9 cellular contexts compared by ENCODE assay signal in the genomic region with DNA sequence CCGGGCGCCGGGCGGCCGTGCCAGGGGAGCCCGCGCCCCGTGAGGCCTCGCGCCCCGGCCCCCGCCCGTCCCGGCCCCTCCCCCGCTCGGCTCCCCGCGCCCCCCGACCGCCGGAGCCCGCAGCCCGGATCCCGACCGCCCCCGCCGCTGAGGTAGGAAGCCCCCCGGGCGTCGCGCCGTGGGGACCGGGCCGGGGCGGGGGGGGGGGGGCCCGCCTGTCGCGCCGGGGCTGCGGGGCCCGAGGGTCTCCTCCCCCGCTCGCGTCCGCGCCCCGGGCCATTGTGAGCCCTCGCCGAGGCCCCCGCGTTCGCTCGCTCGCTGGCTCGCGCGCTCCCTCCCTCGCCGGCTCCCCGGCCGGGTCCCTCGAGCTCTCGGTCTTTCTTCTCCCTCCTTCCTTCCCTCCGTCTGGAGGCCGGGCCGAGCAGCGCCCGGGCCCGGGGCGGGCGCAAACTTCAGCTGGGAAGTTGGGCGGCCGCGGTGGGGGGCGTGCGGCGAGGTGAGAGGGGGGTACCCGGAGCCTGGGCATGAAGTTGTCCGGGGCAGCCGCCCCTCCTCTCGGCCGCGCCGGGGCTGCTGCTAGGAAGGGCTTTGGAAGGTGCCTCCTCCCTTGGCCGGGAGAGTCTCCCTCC. TPM values are rescaled to one million over a fixed set of nuclear protein-coding genes. Genes with fewer than 3 reads are reported as not detected.
DNase-seq lines count a peak whose midpoint lies in the region; ATAC-seq, FAIRE-seq and TF ChIP-seq lines count a peak whose summit lies in the region.
"Had no signal": no experiment of that assay in that cellular context is flagged by ENCODE, and none has a peak within 500 bp of the region (broad histone marks: within the 10 kb centered on the region; RNA-seq: fewer than 3 reads in every experiment).

No MANE protein-coding gene starts in this region.

- TF ChIP-seq CTCF in adrenal gland (IDR thresholded peaks at IDR 0.05): no peak
- no peak for TF ChIP-seq CTCF in HepG2 (CRISPR knock-in tag; IDR thresholded peaks at IDR 0.05)

- no peaks in the 10 kb centered on the region for H3K9me3 ChIP-seq in adrenal gland (replicated peaks in 1 of 3)
- H3K9me3 ChIP-seq in HepG2 (ENCODE audit: low read length): no peaks in the 10 kb centered on the region

- H3K27me3 Mint-ChIP-seq in activated T-cell treated with anti-CD3 and anti-CD28 coated beads, Interleukin-2, amount 50 U/mL, for 24 hours: peaks cover 17% of the 10 kb centered on the region

- CTCF ChIA-PET in HepG2 (lab: Yijun Ruan, JAX; ENCODE audit: low intra/inter-chr PET ratio, low total read pairs): no interaction called here

- H3K27me3 ChIP-seq in adrenal gland (no peaks in the 10 kb centered on the region), HepG2 (ENCODE audit: control insufficient read depth in 1 of 2, insufficient read depth in 2 of 2, low read length in 2 of 2) (peaks cover 3 to 42% of the 10 kb centered on the region in 2 experiments; a peak in 4 of 5 replicates)

- no peak for FAIRE-seq in HepG2 (lab: Jason Lieb, UNC)
- FAIRE-seq: colon had no signal

- TF ChIP-seq EP300 in HepG2 (IDR thresholded peaks at IDR 0.05; ENCODE audit: low read depth in 2 of 2, low read length in 2 of 2): no peak
- TF ChIP-seq EP300 in HepG2 (CRISPR knock-in tag; IDR thresholded peaks at IDR 0.05; ENCODE audit: borderline replicate concordance): no peak

- ATAC-seq in HepG2: no peak

- H3K27ac ChIP-seq in adrenal gland (peak overlapping the region; percentile 52 to 97 (median 83)), HepG2 (ENCODE audit: extremely low read length, insufficient read depth, low read length) (no peak overlapping the region)

- POLR2A ChIA-PET in HepG2 (lab: Yijun Ruan, JAX): interaction anchor here (1.0 to 3.3 kb wide), 4 partner anchors 11 to 63 kb away, joined by 3 to 12 read pairs (median 8); a partner anchor contains a TSS

- in situ Hi-C loops in HepG2 (cut with HindIII; ENCODE audit: extremely low pct_ligation_motif_present, low pct_unique_long_range_greater_than_20kb): no loop called here

- 0 to 2% (median 1%) methylated on average over 1 to 75 of the region's 85 CpGs for WGBS in adrenal gland, 4 donors
- WGBS in HepG2 (ENCODE audit: low lambda C conversion rate): 0% methylated on average over 2 of the region's 85 CpGs

- no peak overlapping the region for H3K27ac Mint-ChIP-seq in activated T-cell treated with anti-CD3 and anti-CD28 coated beads, Interleukin-2, amount 50 U/mL, for 24 hours

- H3K4me1 ChIP-seq in adrenal gland (replicated peaks in 1 of 2) (peaks cover 53 to 55% of the 10 kb centered on the region in 2 donors), HepG2 (ENCODE audit: insufficient read depth, low read length) (peaks cover 83% of the 10 kb centered on the region)

- BruUV-seq in HepG2 (replicated peaks; lab: Mats Ljungman, UMichigan): no TSS peak

- H3K36me3 Mint-ChIP-seq in activated T-cell treated with anti-CD3 and anti-CD28 coated beads, Interleukin-2, amount 50 U/mL, for 24 hours (ENCODE audit: low read depth): no peaks in the 10 kb centered on the region

- intact Hi-C loops in adrenal gland (cut with DNase I) (no loop called here), HepG2 (cut with micrococcal nuclease; ENCODE audit: unreplicated experiment) (no loop called here)

- H3K4me3 ChIP-seq in adrenal gland (peak overlapping the region; percentile 51 to 95 (median 80)), HepG2 (replicated peaks in 1 of 3; ENCODE audit: insufficient read depth in 1 of 3, low read depth in 2 of 3, low read length in 3 of 3) (peak overlapping the region; percentile 49 to 69 (median 58); a peak in 5 of 6 replicates)

- TF ChIP-seq POLR2A in adrenal gland (IDR thresholded peaks at IDR 0.05) (no peak), HepG2 (IDR thresholded peaks at IDR 0.05; ENCODE audit: insufficient read depth in 1 of 2, low read depth in 2 of 2, low read length in 2 of 2) (no peak)

- peak overlapping the region; percentile 71 for H3K4me2 ChIP-seq in HepG2 (ENCODE audit: low read depth, low read length)

- no peak for TF ChIP-seq RAD21 in HepG2 (CRISPR knock-in tag; IDR thresholded peaks at IDR 0.05)

- DNase-seq in activated T-cell treated with anti-CD3 and anti-CD28 coated beads, Interleukin-2, amount 50 U/mL, for 24 hours: no peak
- DNase-seq in activated T-cell treated with anti-CD3 and anti-CD28 coated beads, Interleukin-2, amount 50 U/mL, for 1 hour: no peak
- DNase-seq in adrenal gland (no peak), HepG2 (ENCODE audit: low spot score) (no peak), ureter (ENCODE audit: low spot score) (peak; percentile 44), activated gamma-delta T cell treated with Interleukin-2 at 50 U/mL for 16 hours (no peak), T-helper 9 cell (no peak), cortex of kidney (lab: John Stamatoyannopoulos, UW) (no peak)

- peak overlapping the region; percentile 39 for H3K4me3 Mint-ChIP-seq in activated T-cell treated with anti-CD3 and anti-CD28 coated beads, Interleukin-2, amount 50 U/mL, for 24 hours

- H3K79me2 ChIP-seq in HepG2 (ENCODE audit: insufficient read depth, low read length): no peaks in the 10 kb centered on the region

- H3K9me3 Mint-ChIP-seq in activated T-cell treated with anti-CD3 and anti-CD28 coated beads, Interleukin-2, amount 50 U/mL, for 24 hours: no peaks in the 10 kb centered on the region

- peaks cover 18% of the 10 kb centered on the region for H3K4me1 Mint-ChIP-seq in activated T-cell treated with anti-CD3 and anti-CD28 coated beads, Interleukin-2, amount 50 U/mL, for 24 hours (ENCODE audit: low read depth)

- no peak overlapping the region for H3K9ac ChIP-seq in HepG2 (ENCODE audit: insufficient read depth, low read depth, low read length)

- H4K20me1 ChIP-seq in HepG2 (ENCODE audit: insufficient read depth, low read length): 0 out of 2 replicates have a peak, but pooled peaks cover 3% of the 10 kb centered on the region

- H3K36me3 ChIP-seq in adrenal gland (replicated peaks in 1 of 2) (no peaks in the 10 kb centered on the region), HepG2 (replicated peaks in 1 of 2; ENCODE audit: control insufficient read depth in 1 of 2, insufficient read depth in 2 of 2, low read length in 2 of 2) (no peaks in the 10 kb centered on the region)

- H2AFZ ChIP-seq in HepG2 (ENCODE audit: low read length): no peak overlapping the region

RNA-seq across cellular contexts. Expression of a gene that starts 0.3 kb away (rescaled TPM):
- total RNA-seq in adrenal gland (10 to 100 TPM; 11.9 to 36.2 (median 18.6) TPM), HepG2 (2016; rRNA removed; fragmentation: Illumina TruSeq; extraction: Trizol) (0.24 and 0.29 TPM in 2 replicates), ureter (11.7 TPM)
- polyA plus RNA-seq in adrenal gland (10 to 100 TPM in 2 of 3 donors, 1 to 10 TPM in 1; 2.0 to 16.7 (median 13.4) TPM), HepG2 (2011; rRNA removed) (0.28 and 0.39 TPM in 2 replicates)
- 1.0 and 1.1 TPM in 2 replicates for total RNA-seq in HepG2 (2016; cell fraction: cytosol; rRNA removed; fragmentation: Illumina TruSeq; extraction: Trizol; ENCODE audit: low read depth)
- total RNA-seq in HepG2 (2016; cell fraction: insoluble cytoplasmic fraction; rRNA removed; fragmentation: Illumina TruSeq; extraction: Trizol): 0.18 and 0.30 TPM in 2 replicates
- total RNA-seq in HepG2 (2016; cell fraction: membrane; rRNA removed; fragmentation: Illumina TruSeq; extraction: Trizol): 0.59 and 0.65 TPM in 2 replicates
- 0.34 and 0.63 TPM in 2 replicates for total RNA-seq in HepG2 (2016; cell fraction: nucleus; rRNA removed; fragmentation: Illumina TruSeq; extraction: Trizol)
- polyA plus RNA-seq in HepG2 (2011; cell fraction: cytosol; rRNA removed): 0.17 and 0.18 TPM in 2 replicates
- 1.1 and 1.3 TPM in 2 replicates for polyA plus RNA-seq in HepG2 (2011; cell fraction: nucleus; rRNA removed)
- 0.91 and 2.0 TPM in 2 replicates for polyA plus RNA-seq in HepG2 (2012)
- polyA plus RNA-seq in HepG2 (2016; cell fraction: cytosol; fragmentation: Illumina TruSeq; extraction: Trizol; ENCODE audit: low read depth): 0.27 and 0.43 TPM in 2 replicates
- polyA plus RNA-seq in HepG2 (2016; cell fraction: insoluble cytoplasmic fraction; fragmentation: Illumina TruSeq; extraction: Trizol; ENCODE audit: low read depth): 0.70 and 0.86 TPM in 2 replicates
- 1.3 and 1.4 TPM in 2 replicates for polyA plus RNA-seq in HepG2 (2016; cell fraction: membrane; fragmentation: Illumina TruSeq; extraction: Trizol; ENCODE audit: low read depth)
- polyA plus RNA-seq in HepG2 (2016; cell fraction: nucleus; fragmentation: Illumina TruSeq; extraction: Trizol; ENCODE audit: insufficient read depth, low read depth): 1.6 and 1.8 TPM in 2 replicates
- polyA minus RNA-seq in HepG2 (2011; rRNA and poly(A)+ RNA removed; ENCODE audit: low replicate concordance): 0.44 and 3.2 TPM in 2 replicates
- polyA minus RNA-seq in HepG2 (2011; cell fraction: cytosol; rRNA and poly(A)+ RNA removed): 0.18 and 0.99 TPM in 2 replicates
- 0.25 and 0.52 TPM in 2 replicates for polyA minus RNA-seq in HepG2 (2011; cell fraction: nucleus; rRNA and poly(A)+ RNA removed)

RNA-seq across cellular contexts. Expression of a gene that starts 34.9 kb away (rescaled TPM):
- total RNA-seq in adrenal gland: 10 to 100 TPM; 35.5 to 68.8 (median 54.0) TPM
- 100 to 1,000 TPM in 2 of 3 donors, 10 to 100 TPM in 1; 25.0 to 310 (median 285) TPM for polyA plus RNA-seq in adrenal gland
- 39.5 and 51.8 TPM in 2 replicates for total RNA-seq in HepG2 (2016; rRNA removed; fragmentation: Illumina TruSeq; extraction: Trizol)
- total RNA-seq in HepG2 (2016; cell fraction: cytosol; rRNA removed; fragmentation: Illumina TruSeq; extraction: Trizol; ENCODE audit: low read depth): 62.7 and 78.9 TPM in 2 replicates
- 44.0 and 55.1 TPM in 2 replicates for total RNA-seq in HepG2 (2016; cell fraction: insoluble cytoplasmic fraction; rRNA removed; fragmentation: Illumina TruSeq; extraction: Trizol)
- 48.0 and 59.1 TPM in 2 replicates for total RNA-seq in HepG2 (2016; cell fraction: membrane; rRNA removed; fragmentation: Illumina TruSeq; extraction: Trizol)
- 21.8 and 30.9 TPM in 2 replicates for total RNA-seq in HepG2 (2016; cell fraction: nucleus; rRNA removed; fragmentation: Illumina TruSeq; extraction: Trizol)
- polyA plus RNA-seq in HepG2 (2011; rRNA removed): 51.5 and 64.5 TPM in 2 replicates
- polyA plus RNA-seq in HepG2 (2011; cell fraction: cytosol; rRNA removed): 79.1 and 106 TPM in 2 replicates
- 59.7 and 63.8 TPM in 2 replicates for polyA plus RNA-seq in HepG2 (2011; cell fraction: nucleus; rRNA removed)
- 28.9 and 43.2 TPM in 2 replicates for polyA plus RNA-seq in HepG2 (2012)
- 51.5 and 69.1 TPM in 2 replicates for polyA plus RNA-seq in HepG2 (2016; cell fraction: cytosol; fragmentation: Illumina TruSeq; extraction: Trizol; ENCODE audit: low read depth)
- 31.2 and 31.7 TPM in 2 replicates for polyA plus RNA-seq in HepG2 (2016; cell fraction: insoluble cytoplasmic fraction; fragmentation: Illumina TruSeq; extraction: Trizol; ENCODE audit: low read depth)
- polyA plus RNA-seq in HepG2 (2016; cell fraction: membrane; fragmentation: Illumina TruSeq; extraction: Trizol; ENCODE audit: low read depth): 35.5 and 47.0 TPM in 2 replicates
- polyA plus RNA-seq in HepG2 (2016; cell fraction: nucleus; fragmentation: Illumina TruSeq; extraction: Trizol; ENCODE audit: insufficient read depth, low read depth): 70.3 and 85.7 TPM in 2 replicates
- polyA minus RNA-seq in HepG2 (2011; rRNA and poly(A)+ RNA removed; ENCODE audit: low replicate concordance): 22.9 and 24.5 TPM in 2 replicates
- polyA minus RNA-seq in HepG2 (2011; cell fraction: cytosol; rRNA and poly(A)+ RNA removed): 13.2 and 17.4 TPM in 2 replicates
- 12.3 and 12.9 TPM in 2 replicates for polyA minus RNA-seq in HepG2 (2011; cell fraction: nucleus; rRNA and poly(A)+ RNA removed)
- 58.6 TPM for total RNA-seq in ureter

RNA-seq across cellular contexts. Expression of a gene that starts 43.4 kb away (rescaled TPM):
- 10 to 100 TPM in 2 of 8 donors, 1 to 10 TPM in 6; 2.5 to 15.4 (median 6.4) TPM for total RNA-seq in adrenal gland
- 10 to 100 TPM in 1 of 3 donors, 1 to 10 TPM in 2; 3.3 to 10.3 (median 4.5) TPM for polyA plus RNA-seq in adrenal gland
- 10.4 and 12.2 TPM in 2 replicates for total RNA-seq in HepG2 (2016; rRNA removed; fragmentation: Illumina TruSeq; extraction: Trizol)
- 22.0 and 26.0 TPM in 2 replicates for total RNA-seq in HepG2 (2016; cell fraction: cytosol; rRNA removed; fragmentation: Illumina TruSeq; extraction: Trizol; ENCODE audit: low read depth)
- total RNA-seq in HepG2 (2016; cell fraction: insoluble cytoplasmic fraction; rRNA removed; fragmentation: Illumina TruSeq; extraction: Trizol): 8.6 and 13.4 TPM in 2 replicates
- 16.4 and 17.5 TPM in 2 replicates for total RNA-seq in HepG2 (2016; cell fraction: membrane; rRNA removed; fragmentation: Illumina TruSeq; extraction: Trizol)
- total RNA-seq in HepG2 (2016; cell fraction: nucleus; rRNA removed; fragmentation: Illumina TruSeq; extraction: Trizol): 6.4 and 7.5 TPM in 2 replicates
- polyA plus RNA-seq in HepG2 (2011; rRNA removed): 13.0 and 15.6 TPM in 2 replicates
- polyA plus RNA-seq in HepG2 (2011; cell fraction: cytosol; rRNA removed): 4.7 and 8.9 TPM in 2 replicates
- 12.3 and 16.1 TPM in 2 replicates for polyA plus RNA-seq in HepG2 (2011; cell fraction: nucleus; rRNA removed)
- polyA plus RNA-seq in HepG2 (2012): 9.9 and 12.9 TPM in 2 replicates
- 4.9 and 5.3 TPM in 2 replicates for polyA plus RNA-seq in HepG2 (2016; cell fraction: cytosol; fragmentation: Illumina TruSeq; extraction: Trizol; ENCODE audit: low read depth)
- polyA plus RNA-seq in HepG2 (2016; cell fraction: insoluble cytoplasmic fraction; fragmentation: Illumina TruSeq; extraction: Trizol; ENCODE audit: low read depth): 13.4 and 17.4 TPM in 2 replicates
- polyA plus RNA-seq in HepG2 (2016; cell fraction: membrane; fragmentation: Illumina TruSeq; extraction: Trizol; ENCODE audit: low read depth): 7.5 and 7.9 TPM in 2 replicates
- 20.3 and 24.4 TPM in 2 replicates for polyA plus RNA-seq in HepG2 (2016; cell fraction: nucleus; fragmentation: Illumina TruSeq; extraction: Trizol; ENCODE audit: insufficient read depth, low read depth)
- polyA minus RNA-seq in HepG2 (2011; rRNA and poly(A)+ RNA removed; ENCODE audit: low replicate concordance): 36.2 and 88.6 TPM in 2 replicates
- polyA minus RNA-seq in HepG2 (2011; cell fraction: cytosol; rRNA and poly(A)+ RNA removed): 18.4 and 24.2 TPM in 2 replicates
- 6.2 and 8.5 TPM in 2 replicates for polyA minus RNA-seq in HepG2 (2011; cell fraction: nucleus; rRNA and poly(A)+ RNA removed)
- total RNA-seq in ureter: 18.1 TPM

RNA-seq across cellular contexts. Expression of a gene that starts 55.4 kb away (rescaled TPM):
- total RNA-seq in adrenal gland: 10 to 100 TPM; 16.1 to 44.7 (median 27.4) TPM
- polyA plus RNA-seq in adrenal gland: 10 to 100 TPM in 2 of 3 donors, under 1 TPM in 1; 0.77 to 23.9 (median 15.5) TPM
- 6.9 and 18.2 TPM in 2 replicates for total RNA-seq in HepG2 (2016; rRNA removed; fragmentation: Illumina TruSeq; extraction: Trizol)
- total RNA-seq in HepG2 (2016; cell fraction: cytosol; rRNA removed; fragmentation: Illumina TruSeq; extraction: Trizol; ENCODE audit: low read depth): 2.8 and 3.3 TPM in 2 replicates
- 5.9 and 17.8 TPM in 2 replicates for total RNA-seq in HepG2 (2016; cell fraction: insoluble cytoplasmic fraction; rRNA removed; fragmentation: Illumina TruSeq; extraction: Trizol)
- total RNA-seq in HepG2 (2016; cell fraction: membrane; rRNA removed; fragmentation: Illumina TruSeq; extraction: Trizol): 5.8 and 6.6 TPM in 2 replicates
- total RNA-seq in HepG2 (2016; cell fraction: nucleus; rRNA removed; fragmentation: Illumina TruSeq; extraction: Trizol): 22.5 and 25.6 TPM in 2 replicates
- 8.4 and 15.5 TPM in 2 replicates for polyA plus RNA-seq in HepG2 (2011; rRNA removed)
- 9.0 and 15.7 TPM in 2 replicates for polyA plus RNA-seq in HepG2 (2011; cell fraction: cytosol; rRNA removed)
- polyA plus RNA-seq in HepG2 (2011; cell fraction: nucleus; rRNA removed): 47.1 and 58.1 TPM in 2 replicates
- 9.8 and 16.9 TPM in 2 replicates for polyA plus RNA-seq in HepG2 (2012)
- 2.3 and 2.6 TPM in 2 replicates for polyA plus RNA-seq in HepG2 (2016; cell fraction: cytosol; fragmentation: Illumina TruSeq; extraction: Trizol; ENCODE audit: low read depth)
- polyA plus RNA-seq in HepG2 (2016; cell fraction: insoluble cytoplasmic fraction; fragmentation: Illumina TruSeq; extraction: Trizol; ENCODE audit: low read depth): 7.7 and 10.2 TPM in 2 replicates
- polyA plus RNA-seq in HepG2 (2016; cell fraction: membrane; fragmentation: Illumina TruSeq; extraction: Trizol; ENCODE audit: low read depth): 3.1 and 4.1 TPM in 2 replicates
- polyA plus RNA-seq in HepG2 (2016; cell fraction: nucleus; fragmentation: Illumina TruSeq; extraction: Trizol; ENCODE audit: insufficient read depth, low read depth): 40.8 and 43.4 TPM in 2 replicates
- polyA minus RNA-seq in HepG2 (2011; rRNA and poly(A)+ RNA removed; ENCODE audit: low replicate concordance): 1.2 and 47.2 TPM in 2 replicates
- 18.8 and 21.5 TPM in 2 replicates for polyA minus RNA-seq in HepG2 (2011; cell fraction: cytosol; rRNA and poly(A)+ RNA removed)
- 32.1 and 35.9 TPM in 2 replicates for polyA minus RNA-seq in HepG2 (2011; cell fraction: nucleus; rRNA and poly(A)+ RNA removed)
- 13.4 TPM for total RNA-seq in ureter
